14 cellular contexts compared by ENCODE assay signal in the genomic region with DNA sequence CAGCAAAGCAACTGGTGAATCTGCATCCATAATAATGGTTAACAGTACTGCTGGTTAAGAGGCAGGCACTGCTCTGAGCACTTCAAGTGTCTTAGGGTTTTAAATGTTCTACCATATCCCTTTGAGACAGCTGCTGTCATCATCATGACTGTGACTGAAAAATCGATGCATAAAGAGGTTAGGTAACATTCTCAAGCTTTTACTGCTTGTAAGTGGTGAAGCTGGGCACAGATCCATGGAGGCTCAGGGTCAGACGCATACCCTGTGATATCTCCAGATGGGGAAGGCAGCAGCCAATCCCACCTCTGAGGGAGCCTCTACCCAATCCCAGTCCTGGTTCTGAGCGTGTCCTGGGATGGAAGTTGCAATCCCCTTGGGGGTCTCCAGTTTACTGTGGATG. TPM values are rescaled to one million over a fixed set of nuclear protein-coding genes. Genes with fewer than 3 reads are reported as not detected.
"Had no signal": no experiment of that assay in that cellular context is flagged by ENCODE, and none has a peak within 500 bp of the region (broad histone marks: within the 10 kb centered on the region; RNA-seq: fewer than 3 reads in every experiment).

No MANE protein-coding gene starts in this region.

- H3K36me3 ChIP-seq: gastrocnemius medialis, heart right ventricle, left lung, thyroid gland had no signal

- H3K4me1 Mint-ChIP-seq: nephron progenitor cell had no signal

- H3K4me1 ChIP-seq: gastrocnemius medialis, heart right ventricle, left lung, thyroid gland had no signal

- H3K27ac Mint-ChIP-seq: activated CD8-positive, alpha-beta T cell treated with anti-CD3 and anti-CD28 coated beads, Interleukin-2, amount 10 ng/mL, durations not matched to agents 7 days and 5 days; nephron progenitor cell had no signal

- H3K27ac ChIP-seq: coronary artery, gastrocnemius medialis, heart right ventricle, left lung, skin epidermis, thyroid gland had no signal

- H3K27me3 ChIP-seq: gastrocnemius medialis, left lung, thyroid gland had no signal

- ATAC-seq: activated CD8-positive, alpha-beta T cell treated with anti-CD3 and anti-CD28 coated beads, Interleukin-2, amount 10 ng/mL, durations not matched to agents 7 days and 5 days; gastrocnemius medialis; left lung had no signal

- H3K4me3 Mint-ChIP-seq: activated CD8-positive, alpha-beta T cell treated with anti-CD3 and anti-CD28 coated beads, Interleukin-2, amount 10 ng/mL, durations not matched to agents 7 days and 5 days; nephron progenitor cell had no signal

- H3K9me3 ChIP-seq: gastrocnemius medialis, heart right ventricle, left lung, thyroid gland had no signal

- H3K4me3 ChIP-seq: coronary artery, gastrocnemius medialis, heart right ventricle, left lung, skin epidermis, thyroid gland had no signal

- DNase-seq: activated CD4-positive, alpha-beta T cell treated with anti-CD3 and anti-CD28 coated beads for 48 hours; activated CD8-positive, alpha-beta memory T cell treated with anti-CD3 and anti-CD28 coated beads, Interleukin-2, amount 50 U/mL, for 48 hours; activated CD8-positive, alpha-beta T cell treated with anti-CD3 and anti-CD28 coated beads, Interleukin-2, amount 10 ng/mL, durations not matched to agents 7 days and 5 days; central memory CD4-positive, alpha-beta T cell; effector CD8-positive, alpha-beta T cell; gastrocnemius medialis; heart right ventricle; left lung; mesenchymal stem cell; nephron progenitor cell; stimulated activated CD4-positive, alpha-beta T cell treated with anti-CD3 and anti-CD28 coated beads, Interleukin-4, amount 100 ng/mL, for 4 hours; thyroid gland had no signal

RNA-seq across cellular contexts. Expression of gene SOX9, which starts 57.6 kb away (rescaled TPM):
- total RNA-seq: activated CD8-positive, alpha-beta T cell treated with anti-CD3 and anti-CD28 coated beads, Interleukin-2, amount 10 ng/mL, durations not matched to agents 7 days and 5 days had no signal
